In the genomic region with DNA sequence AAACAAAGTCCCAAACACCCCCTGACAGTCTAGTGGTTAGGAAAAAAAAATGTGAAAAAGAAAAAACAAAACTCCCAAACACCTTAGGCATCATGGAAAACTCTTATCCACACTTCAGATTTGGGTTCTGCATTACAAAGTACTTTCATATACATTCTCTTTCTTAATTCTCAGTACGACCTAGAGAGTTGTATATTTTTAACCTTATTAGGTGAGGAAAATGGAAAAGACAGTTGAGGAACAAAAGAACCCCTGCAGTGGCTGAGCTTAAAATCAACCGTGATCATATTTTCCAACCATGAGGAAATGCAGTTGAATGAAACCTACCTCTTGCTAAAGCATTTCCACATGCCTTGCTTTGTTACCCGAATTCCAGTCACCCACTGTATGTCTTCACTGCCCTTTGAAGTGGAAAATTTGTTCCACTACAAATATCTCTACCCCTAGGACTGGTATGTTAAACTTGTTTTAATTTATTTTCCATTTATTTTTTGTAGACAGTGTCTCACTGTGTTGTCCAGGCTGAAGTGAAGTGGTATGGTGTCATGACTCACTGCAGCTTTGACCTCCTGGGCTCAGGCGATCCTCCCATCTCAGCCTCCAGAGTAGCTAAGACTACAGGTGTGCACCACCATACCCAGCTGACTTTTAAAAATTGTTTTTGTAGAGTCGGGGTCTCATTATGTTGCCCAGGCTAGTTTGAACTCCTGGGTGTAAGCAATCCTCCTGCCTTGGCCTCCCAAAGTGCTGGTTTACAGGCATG, we compare ENCODE assay signal across 1 cellular context.
TF ChIP-seq lines count a peak whose summit lies in the region.

No MANE protein-coding gene starts in this region.

TF ChIP-seq in K562, 482 proteins besides CTCF, POLR2A, EP300 and RAD21:
- TF ChIP-seq ZNF79 (CRISPR knock-in tag; IDR thresholded peaks at IDR 0.05; ENCODE audit: low read depth) (no peak), RBM25 (IDR thresholded peaks at IDR 0.05; ENCODE audit: low read depth, low read length, severe bottlenecking) (peak; percentile 38), ZNF121 (CRISPR knock-in tag; conservative IDR thresholded peaks at IDR 0.05) (peak; percentile 95), ZNF143 (CRISPR knock-in tag; IDR thresholded peaks at IDR 0.05) (no peak), ADNP (tag; IDR thresholded peaks at IDR 0.05) (0 out of 2 replicates have a peak, but pooled peaks have one; percentile 21), BCOR (IDR thresholded peaks at IDR 0.05) (0 out of 2 replicates have a peak, but pooled peaks have one; percentile 40)
